ENCODE assay signal across 5 cellular contexts in genomic region chr7:102228935-102229334, GRCh38.
"Had no signal": no experiment of that assay in that cellular context is flagged by ENCODE, and none has a peak within 500 bp of the region (broad histone marks: within the 10 kb centered on the region; RNA-seq: fewer than 3 reads in every experiment).

No MANE protein-coding gene starts in this region.

- H3K4me3 ChIP-seq: GM23338, K562 had no signal

- H3K9me3 Mint-ChIP-seq: GM23338, H9 had no signal

- H3K27ac Mint-ChIP-seq: GM23338, H9 had no signal

- DNase-seq: H9, HCEC 1CT, IMR-90 had no signal

- H3K4me3 Mint-ChIP-seq: GM23338, H9 had no signal

- H3K4me1 Mint-ChIP-seq: GM23338, H9 had no signal

- H3K4me2 ChIP-seq: GM23338 had no signal

- H2AFZ ChIP-seq: GM23338 had no signal

- ATAC-seq: GM23338, K562 had no signal
